In genomic region chr1:94974224-94974623, GRCh38 we compare ENCODE assay signal across 11 cellular contexts. TPM values are rescaled to one million over a fixed set of nuclear protein-coding genes. Genes with fewer than 3 reads are reported as not detected.
DNase-seq lines count a peak whose midpoint lies in the region; TF ChIP-seq lines count a peak whose summit lies in the region.
"Had no signal": no experiment of that assay in that cellular context is flagged by ENCODE, and none has a peak within 500 bp of the region (broad histone marks: within the 10 kb centered on the region; RNA-seq: fewer than 3 reads in every experiment).

No MANE protein-coding gene starts in this region.

- H3K4me1 Mint-ChIP-seq in type B pancreatic cell (ENCODE audit: unreplicated experiment) = peaks cover 12% of the 10 kb centered on the region
- no peaks in the 10 kb centered on the region for H3K4me1 Mint-ChIP-seq in CD4-positive, alpha-beta memory T cell

- CTCF ChIA-PET in CD4-positive, alpha-beta memory T cell (lab: Charles Lee; ENCODE audit: partially characterized antibody) = no interaction called here

- 47 to 54% methylated on average over 1 of the region's 1 CpG for WGBS in thyroid gland, 2 donors

- intact Hi-C loops in thyroid gland (cut with DNase I) = no loop called here
- intact Hi-C loops in CD4-positive, alpha-beta memory T cell (cut with micrococcal nuclease) = no loop called here

- POLR2A ChIA-PET in CD4-positive, alpha-beta memory T cell (lab: Charles Lee; ENCODE audit: partially characterized antibody) = no interaction called here

- peak; percentile 27 for DNase-seq in NCI-H226
- peak; percentile 48 for DNase-seq in dedifferentiated amniotic fluid mesenchymal stem cell (ENCODE audit: extremely low spot score)
- DNase-seq in kidney epithelial cell (ENCODE audit: low read depth) = peak; percentile 66
- no peak for DNase-seq in thyroid gland
- no peak for DNase-seq in NCI-H1417 treated with DMSO at 0.1 percent for 48 hours (lab: John Stamatoyannopoulos, UW)
- DNase-seq in type B pancreatic cell (ENCODE audit: extremely low spot score, unreplicated experiment) = no peak
- no peak for DNase-seq in CD4-positive, alpha-beta memory T cell
- DNase-seq: hypothalamus, NCI-H526 treated with DMSO at 0.1 percent for 48 hours had no signal

- peaks cover 0 to 14% of the 10 kb centered on the region in 2 donors for H3K4me1 ChIP-seq in thyroid gland
- no peaks in the 10 kb centered on the region for H3K4me1 ChIP-seq in CD4-positive, alpha-beta memory T cell (ENCODE audit: insufficient read depth, low read length)

- peak overlapping the region in 2 of 3 donors; percentile 13 to 50 for H3K27ac ChIP-seq in thyroid gland
- H3K27ac ChIP-seq in CD4-positive, alpha-beta memory T cell (ENCODE audit: low read depth, low read length) = no peak overlapping the region

- H3K27me3 ChIP-seq in kidney epithelial cell (ENCODE audit: control insufficient read depth, insufficient read depth, low read length) (no peaks in the 10 kb centered on the region), thyroid gland (no peaks in the 10 kb centered on the region)
- no peaks in the 10 kb centered on the region for H3K27me3 ChIP-seq in CD4-positive, alpha-beta memory T cell (ENCODE audit: insufficient read depth, low read length)

- no peaks in the 10 kb centered on the region for H3K9me3 Mint-ChIP-seq in type B pancreatic cell
- H3K9me3 Mint-ChIP-seq in CD4-positive, alpha-beta memory T cell = no peaks in the 10 kb centered on the region

- H3K36me3 ChIP-seq in kidney epithelial cell (ENCODE audit: control insufficient read depth, insufficient read depth, low read length) (no peaks in the 10 kb centered on the region), thyroid gland (no peaks in the 10 kb centered on the region)
- no peaks in the 10 kb centered on the region for H3K36me3 ChIP-seq in CD4-positive, alpha-beta memory T cell (ENCODE audit: insufficient read depth, low read length)

- H3K9me3 ChIP-seq in thyroid gland = no peaks in the 10 kb centered on the region
- H3K9me3 ChIP-seq in CD4-positive, alpha-beta memory T cell (ENCODE audit: control insufficient read depth in 1 of 2, low read length in 2 of 2) = no peaks in the 10 kb centered on the region

- H3K4me3 ChIP-seq in kidney epithelial cell (ENCODE audit: low read depth, low read length) = no peak overlapping the region
- H3K4me3 ChIP-seq in thyroid gland (replicated peaks in 1 of 3) = no peak overlapping the region
- H3K4me3 ChIP-seq in CD4-positive, alpha-beta memory T cell (ENCODE audit: low read length in 2 of 2) = no peak overlapping the region

- no peak overlapping the region for H3K4me3 Mint-ChIP-seq in type B pancreatic cell
- no peak overlapping the region for H3K4me3 Mint-ChIP-seq in CD4-positive, alpha-beta memory T cell
- H3K4me3 Mint-ChIP-seq: activated naive CD8-positive, alpha-beta T cell had no signal

- no peak for TF ChIP-seq POLR2A in thyroid gland (IDR thresholded peaks at IDR 0.05)

- peaks cover 3% of the 10 kb centered on the region for H3K36me3 Mint-ChIP-seq in type B pancreatic cell
- no peaks in the 10 kb centered on the region for H3K36me3 Mint-ChIP-seq in CD4-positive, alpha-beta memory T cell

- no peaks in the 10 kb centered on the region for H3K27me3 Mint-ChIP-seq in type B pancreatic cell
- H3K27me3 Mint-ChIP-seq in CD4-positive, alpha-beta memory T cell = no peaks in the 10 kb centered on the region
- H3K27me3 Mint-ChIP-seq: activated naive CD8-positive, alpha-beta T cell; progenitor cell of endocrine pancreas had no signal

- no peak overlapping the region for H3K27ac Mint-ChIP-seq in type B pancreatic cell
- no peak overlapping the region for H3K27ac Mint-ChIP-seq in CD4-positive, alpha-beta memory T cell
- H3K27ac Mint-ChIP-seq: activated naive CD8-positive, alpha-beta T cell; progenitor cell of endocrine pancreas had no signal

- no peak for TF ChIP-seq CTCF in kidney epithelial cell (IDR thresholded peaks at IDR 0.05; ENCODE audit: insufficient read depth, low read length, poor library complexity, severe bottlenecking)
- TF ChIP-seq CTCF in thyroid gland (IDR thresholded peaks at IDR 0.05) = no peak
- no peak for TF ChIP-seq CTCF in type B pancreatic cell (conservative IDR thresholded peaks at IDR 0.05)

RNA-seq across cellular contexts. Expression of gene CNN3, which starts 47.3 kb away (rescaled TPM):
- 223 and 226 TPM in 2 replicates for total RNA-seq in kidney epithelial cell
- total RNA-seq in thyroid gland = 100 to 1,000 TPM; 149 to 257 (median 177) TPM
- 152 and 258 TPM in 2 replicates for total RNA-seq in type B pancreatic cell (ENCODE audit: low replicate concordance)
- total RNA-seq in CD4-positive, alpha-beta memory T cell = 1 to 10 TPM; 2.6 to 3.2 TPM
- 1 to 10 TPM; 1.9 to 2.3 TPM for polyA plus RNA-seq in CD4-positive, alpha-beta memory T cell

Comparison
In these comparisons a context has a peak if more than half of its experiments do, and no peak if none do; other contexts are left out.
1. DNase-seq: peak in NCI-H226 (single experiment), dedifferentiated amniotic fluid mesenchymal stem cell (single experiment) and kidney epithelial cell (single experiment); none in thyroid gland (0 of 2), NCI-H1417 treated with DMSO at 0.1 percent for 48 hours (single experiment), type B pancreatic cell (single experiment) and CD4-positive, alpha-beta memory T cell (0 of 5).
2. RNA of gene CNN3, which starts 47.3 kb away (total RNA-seq): 152 to 258 TPM in type B pancreatic cell, 223 to 226 TPM in kidney epithelial cell and 149 to 257 TPM in thyroid gland; 2.6 to 3.2 TPM in CD4-positive, alpha-beta memory T cell; every median in the first group is over 10 times any median in the second.